19 cellular contexts compared by ENCODE assay signal in the genomic region with DNA sequence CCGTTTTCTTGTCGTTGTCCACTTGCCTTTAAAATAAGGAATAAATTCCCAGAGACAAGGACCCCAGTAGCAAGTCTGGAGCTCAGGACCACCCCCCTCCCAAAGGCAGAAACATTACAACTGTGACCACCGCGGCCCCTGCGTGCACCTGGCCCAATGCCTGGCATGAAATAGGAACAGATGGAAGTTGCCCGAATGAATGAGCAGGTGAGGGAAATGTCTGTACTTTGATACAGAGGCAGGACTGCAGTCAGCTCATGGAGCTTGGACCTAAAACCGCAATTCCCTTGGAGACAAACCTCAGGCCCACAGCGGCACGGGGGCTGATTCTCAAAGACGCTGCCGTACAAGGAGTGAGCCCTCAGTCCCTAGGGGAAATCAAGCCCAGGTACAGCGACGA. TPM values are rescaled to one million over a fixed set of nuclear protein-coding genes. Genes with fewer than 3 reads are reported as not detected.
DNase-seq lines count a peak whose midpoint lies in the region; ATAC-seq and TF ChIP-seq lines count a peak whose summit lies in the region.
"Had no signal": no experiment of that assay in that cellular context is flagged by ENCODE, and none has a peak within 500 bp of the region (broad histone marks: within the 10 kb centered on the region; RNA-seq: fewer than 3 reads in every experiment).

No MANE protein-coding gene starts in this region.

- H4K12ac ChIP-seq in trophoblast cell (ENCODE audit: low read depth, low read length) = no peak overlapping the region

- no peak overlapping the region for H2AK5ac ChIP-seq in trophoblast cell (ENCODE audit: low read length)

- no peak for ATAC-seq in GM21825 (IDR thresholded peaks at IDR 0.05; ENCODE audit: unreplicated experiment)
- ATAC-seq in HG02763 (IDR thresholded peaks at IDR 0.05; ENCODE audit: unreplicated experiment) = no peak

- no peaks in the 10 kb centered on the region for H3K9me3 Mint-ChIP-seq in progenitor cell of endocrine pancreas (ENCODE audit: low read depth)
- H3K9me3 Mint-ChIP-seq: activated CD4-positive, alpha-beta memory T cell treated with anti-CD3 and anti-CD28 coated beads for 36 hours; naive thymus-derived CD8-positive, alpha-beta T cell; WTC11 had no signal

- H3K23ac ChIP-seq in trophoblast cell (ENCODE audit: low read length) = no peak overlapping the region

- H3K79me1 ChIP-seq in trophoblast cell (ENCODE audit: low read length) = no peaks in the 10 kb centered on the region

- DNase-seq in NCI-H1694 (lab: John Stamatoyannopoulos, UW) (peak; percentile 84), cerebellum (ENCODE audit: low spot score) (peak; percentile 65), trophoblast cell (no peak), glomerular visceral epithelial cell (ENCODE audit: extremely low spot score) (no peak), progenitor cell of endocrine pancreas (ENCODE audit: low spot score, unreplicated experiment) (no peak)
- DNase-seq: NCI-H2029 treated with DMSO at 0.1 percent for 48 hours, NCI-H510A had no signal

- peak overlapping the region; percentile 29 for H3K18ac ChIP-seq in trophoblast cell (ENCODE audit: low read length)

- H3K36me3 ChIP-seq in BLaER1 treated with 17β-estradiol and CSF1 and Interleukin-3, amounts not matched to agents 10 nM and 100 nM = peaks cover 0 to 33% (median 8%) of the 10 kb centered on the region in 11 experiments; a peak in 11 of 22 replicates
- peaks cover 90 to 91% of the 10 kb centered on the region in 2 experiments for H3K36me3 ChIP-seq in trophoblast cell (ENCODE audit: control insufficient read depth in 1 of 2, insufficient read depth in 2 of 2, low read length in 2 of 2)
- H3K36me3 ChIP-seq: breast epithelium, ovary, right atrium auricular region had no signal

- no peak overlapping the region for H3K27ac Mint-ChIP-seq in progenitor cell of endocrine pancreas
- H3K27ac Mint-ChIP-seq: activated CD4-positive, alpha-beta memory T cell treated with anti-CD3 and anti-CD28 coated beads for 36 hours; naive thymus-derived CD8-positive, alpha-beta T cell; T-helper 17 cell; WTC11 had no signal

- H3K36me3 Mint-ChIP-seq in progenitor cell of endocrine pancreas (ENCODE audit: insufficient read depth) = peaks cover 17% of the 10 kb centered on the region
- H3K36me3 Mint-ChIP-seq: activated CD4-positive, alpha-beta memory T cell treated with anti-CD3 and anti-CD28 coated beads for 36 hours; naive thymus-derived CD8-positive, alpha-beta T cell had no signal

- no peak for TF ChIP-seq CTCF in progenitor cell of endocrine pancreas (IDR thresholded peaks at IDR 0.05; ENCODE audit: unreplicated experiment)

- H3K9ac ChIP-seq in BLaER1 treated with 17β-estradiol and CSF1 and Interleukin-3, amounts not matched to agents 10 nM and 100 nM = peak overlapping the region in 1 of 11 experiments; percentile 11; a peak in 1 of 22 replicates
- H3K9ac ChIP-seq in trophoblast cell (ENCODE audit: low read length) = no peak overlapping the region

- no peak overlapping the region for H3K27ac ChIP-seq in BLaER1 treated with 17β-estradiol and CSF1 and Interleukin-3, amounts not matched to agents 10 nM and 100 nM
- H3K27ac ChIP-seq in trophoblast cell (ENCODE audit: low read depth, low read length) = no peak overlapping the region
- H3K27ac ChIP-seq: breast epithelium, ovary, right atrium auricular region had no signal

- no peak overlapping the region for H3K4ac ChIP-seq in trophoblast cell (ENCODE audit: low read depth, low read length)

- H2BK120ac ChIP-seq in trophoblast cell (ENCODE audit: insufficient read depth, low read length, poor library complexity) = peak overlapping the region; percentile 13

- no peaks in the 10 kb centered on the region for H3K27me3 Mint-ChIP-seq in progenitor cell of endocrine pancreas

- no peak overlapping the region for H2AFZ ChIP-seq in trophoblast cell (ENCODE audit: insufficient read depth, low read length, poor library complexity)

- H3K4me3 Mint-ChIP-seq in progenitor cell of endocrine pancreas (ENCODE audit: low read depth) = no peak overlapping the region
- H3K4me3 Mint-ChIP-seq: activated CD4-positive, alpha-beta memory T cell treated with anti-CD3 and anti-CD28 coated beads for 36 hours; T-helper 17 cell; WTC11 had no signal

- H4K8ac ChIP-seq in trophoblast cell (ENCODE audit: low read depth, low read length) = peak overlapping the region; percentile 17

- H3K9me3 ChIP-seq in BLaER1 treated with 17β-estradiol and CSF1 and Interleukin-3, amounts not matched to agents 10 nM and 100 nM (replicated peaks in 1 of 11) = no peaks in the 10 kb centered on the region
- peaks cover 3% of the 10 kb centered on the region for H3K9me3 ChIP-seq in trophoblast cell (ENCODE audit: insufficient read depth, low read depth, low read length)
- H3K9me3 ChIP-seq: adrenal gland, breast epithelium, ovary, right atrium auricular region, upper lobe of left lung had no signal

- H3K4me3 ChIP-seq in BLaER1 treated with 17β-estradiol and CSF1 and Interleukin-3, amounts not matched to agents 10 nM and 100 nM = peak overlapping the region in 4 of 10 experiments; percentile 23 to 57 (median 30); a peak in 5 of 20 replicates
- H3K4me3 ChIP-seq in trophoblast cell (ENCODE audit: low read depth, low read length) = no peak overlapping the region
- H3K4me3 ChIP-seq: adrenal gland, ovary had no signal

- WGBS in trophoblast cell (ENCODE audit: extremely low coverage, insufficient coverage, insufficient read length) = no CpG with 5 or more reads among the region's 13 CpGs

- peaks cover 0 to 11% (median 0%) of the 10 kb centered on the region in 11 experiments; a peak in 7 of 22 replicates for H3K27me3 ChIP-seq in BLaER1 treated with 17β-estradiol and CSF1 and Interleukin-3, amounts not matched to agents 10 nM and 100 nM
- no peaks in the 10 kb centered on the region for H3K27me3 ChIP-seq in trophoblast cell (ENCODE audit: insufficient read depth, low read length)
- H3K27me3 ChIP-seq: adrenal gland, breast epithelium, ovary, right atrium auricular region, upper lobe of left lung had no signal

- no peak overlapping the region for H2BK12ac ChIP-seq in trophoblast cell (ENCODE audit: low read length)

- no peak overlapping the region for H2BK5ac ChIP-seq in trophoblast cell (ENCODE audit: low read depth, low read length, poor library complexity)

- peak overlapping the region; percentile 64 to 84 (median 76) for H3K4me2 ChIP-seq in BLaER1 treated with 17β-estradiol and CSF1 and Interleukin-3, amounts not matched to agents 10 nM and 100 nM
- H3K4me2 ChIP-seq in trophoblast cell (ENCODE audit: low read length) = no peak overlapping the region

- H3K4me1 Mint-ChIP-seq in progenitor cell of endocrine pancreas (ENCODE audit: low read depth) = no peaks in the 10 kb centered on the region
- H3K4me1 Mint-ChIP-seq: WTC11 had no signal

- H3K4me1 ChIP-seq in BLaER1 treated with 17β-estradiol and CSF1 and Interleukin-3, amounts not matched to agents 10 nM and 100 nM = peaks cover 31 to 50% (median 43%) of the 10 kb centered on the region in 10 experiments
- H3K4me1 ChIP-seq in trophoblast cell (ENCODE audit: control insufficient read depth in 1 of 2, insufficient read depth in 2 of 2, low read length in 2 of 2) = peaks cover 5 to 7% of the 10 kb centered on the region in 2 experiments
- H3K4me1 ChIP-seq: breast epithelium had no signal

- H4K20me1 ChIP-seq in BLaER1 treated with 17β-estradiol and CSF1 and Interleukin-3, amounts not matched to agents 10 nM and 100 nM = peaks cover 0 to 68% (median 36%) of the 10 kb centered on the region in 11 experiments; a peak in 18 of 22 replicates

- no peak overlapping the region for H3K14ac ChIP-seq in trophoblast cell (ENCODE audit: low read length)

- peak overlapping the region; percentile 44 for H4K91ac ChIP-seq in trophoblast cell (ENCODE audit: low read depth, low read length)

- no peaks in the 10 kb centered on the region for H3K79me2 ChIP-seq in trophoblast cell (ENCODE audit: control insufficient read depth, insufficient read depth, low read length, poor library complexity)

RNA-seq across cellular contexts. Expression of a gene that starts 55.3 kb away (rescaled TPM):
- total RNA-seq in cerebellum (4.2 TPM), progenitor cell of endocrine pancreas (4.2 and 5.1 TPM in 2 replicates)
- 0.88 and 0.90 TPM in 2 replicates for polyA plus RNA-seq in trophoblast cell (2013)

Comparison
In these comparisons a context has a peak if more than half of its experiments do, and no peak if none do; other contexts are left out.
1. DNase-seq: peak in NCI-H1694 (single experiment) and cerebellum (single experiment); none in trophoblast cell (0 of 2), glomerular visceral epithelial cell (single experiment) and progenitor cell of endocrine pancreas (single experiment).